In the genomic region with DNA sequence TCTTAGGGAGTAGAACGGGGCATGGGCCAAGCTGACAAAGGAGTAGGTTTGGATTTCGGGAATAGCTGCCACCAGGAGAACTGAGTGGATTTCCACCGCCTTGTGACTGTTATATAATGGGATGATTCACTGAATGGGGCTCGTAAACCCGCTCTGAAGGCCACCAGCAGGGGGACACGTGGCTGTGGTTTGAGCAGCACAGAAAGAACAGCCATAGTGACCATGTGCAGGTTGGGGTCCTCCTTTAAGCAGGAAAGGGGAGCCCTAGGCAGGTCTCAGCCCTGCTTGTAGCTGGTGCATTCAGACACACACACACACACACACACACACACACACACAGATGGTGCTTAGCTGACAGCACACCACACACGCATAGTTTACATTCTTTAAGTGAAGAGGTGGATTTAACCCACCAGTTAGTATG, we compare ENCODE assay signal across 1 cellular context.
TF ChIP-seq lines count a peak whose summit lies in the region.

No MANE protein-coding gene starts in this region.

TF ChIP-seq in GM23338, 12 proteins besides CTCF, POLR2A, EP300 and RAD21 (continued from another document):
- TF ChIP-seq, protein P1, sequence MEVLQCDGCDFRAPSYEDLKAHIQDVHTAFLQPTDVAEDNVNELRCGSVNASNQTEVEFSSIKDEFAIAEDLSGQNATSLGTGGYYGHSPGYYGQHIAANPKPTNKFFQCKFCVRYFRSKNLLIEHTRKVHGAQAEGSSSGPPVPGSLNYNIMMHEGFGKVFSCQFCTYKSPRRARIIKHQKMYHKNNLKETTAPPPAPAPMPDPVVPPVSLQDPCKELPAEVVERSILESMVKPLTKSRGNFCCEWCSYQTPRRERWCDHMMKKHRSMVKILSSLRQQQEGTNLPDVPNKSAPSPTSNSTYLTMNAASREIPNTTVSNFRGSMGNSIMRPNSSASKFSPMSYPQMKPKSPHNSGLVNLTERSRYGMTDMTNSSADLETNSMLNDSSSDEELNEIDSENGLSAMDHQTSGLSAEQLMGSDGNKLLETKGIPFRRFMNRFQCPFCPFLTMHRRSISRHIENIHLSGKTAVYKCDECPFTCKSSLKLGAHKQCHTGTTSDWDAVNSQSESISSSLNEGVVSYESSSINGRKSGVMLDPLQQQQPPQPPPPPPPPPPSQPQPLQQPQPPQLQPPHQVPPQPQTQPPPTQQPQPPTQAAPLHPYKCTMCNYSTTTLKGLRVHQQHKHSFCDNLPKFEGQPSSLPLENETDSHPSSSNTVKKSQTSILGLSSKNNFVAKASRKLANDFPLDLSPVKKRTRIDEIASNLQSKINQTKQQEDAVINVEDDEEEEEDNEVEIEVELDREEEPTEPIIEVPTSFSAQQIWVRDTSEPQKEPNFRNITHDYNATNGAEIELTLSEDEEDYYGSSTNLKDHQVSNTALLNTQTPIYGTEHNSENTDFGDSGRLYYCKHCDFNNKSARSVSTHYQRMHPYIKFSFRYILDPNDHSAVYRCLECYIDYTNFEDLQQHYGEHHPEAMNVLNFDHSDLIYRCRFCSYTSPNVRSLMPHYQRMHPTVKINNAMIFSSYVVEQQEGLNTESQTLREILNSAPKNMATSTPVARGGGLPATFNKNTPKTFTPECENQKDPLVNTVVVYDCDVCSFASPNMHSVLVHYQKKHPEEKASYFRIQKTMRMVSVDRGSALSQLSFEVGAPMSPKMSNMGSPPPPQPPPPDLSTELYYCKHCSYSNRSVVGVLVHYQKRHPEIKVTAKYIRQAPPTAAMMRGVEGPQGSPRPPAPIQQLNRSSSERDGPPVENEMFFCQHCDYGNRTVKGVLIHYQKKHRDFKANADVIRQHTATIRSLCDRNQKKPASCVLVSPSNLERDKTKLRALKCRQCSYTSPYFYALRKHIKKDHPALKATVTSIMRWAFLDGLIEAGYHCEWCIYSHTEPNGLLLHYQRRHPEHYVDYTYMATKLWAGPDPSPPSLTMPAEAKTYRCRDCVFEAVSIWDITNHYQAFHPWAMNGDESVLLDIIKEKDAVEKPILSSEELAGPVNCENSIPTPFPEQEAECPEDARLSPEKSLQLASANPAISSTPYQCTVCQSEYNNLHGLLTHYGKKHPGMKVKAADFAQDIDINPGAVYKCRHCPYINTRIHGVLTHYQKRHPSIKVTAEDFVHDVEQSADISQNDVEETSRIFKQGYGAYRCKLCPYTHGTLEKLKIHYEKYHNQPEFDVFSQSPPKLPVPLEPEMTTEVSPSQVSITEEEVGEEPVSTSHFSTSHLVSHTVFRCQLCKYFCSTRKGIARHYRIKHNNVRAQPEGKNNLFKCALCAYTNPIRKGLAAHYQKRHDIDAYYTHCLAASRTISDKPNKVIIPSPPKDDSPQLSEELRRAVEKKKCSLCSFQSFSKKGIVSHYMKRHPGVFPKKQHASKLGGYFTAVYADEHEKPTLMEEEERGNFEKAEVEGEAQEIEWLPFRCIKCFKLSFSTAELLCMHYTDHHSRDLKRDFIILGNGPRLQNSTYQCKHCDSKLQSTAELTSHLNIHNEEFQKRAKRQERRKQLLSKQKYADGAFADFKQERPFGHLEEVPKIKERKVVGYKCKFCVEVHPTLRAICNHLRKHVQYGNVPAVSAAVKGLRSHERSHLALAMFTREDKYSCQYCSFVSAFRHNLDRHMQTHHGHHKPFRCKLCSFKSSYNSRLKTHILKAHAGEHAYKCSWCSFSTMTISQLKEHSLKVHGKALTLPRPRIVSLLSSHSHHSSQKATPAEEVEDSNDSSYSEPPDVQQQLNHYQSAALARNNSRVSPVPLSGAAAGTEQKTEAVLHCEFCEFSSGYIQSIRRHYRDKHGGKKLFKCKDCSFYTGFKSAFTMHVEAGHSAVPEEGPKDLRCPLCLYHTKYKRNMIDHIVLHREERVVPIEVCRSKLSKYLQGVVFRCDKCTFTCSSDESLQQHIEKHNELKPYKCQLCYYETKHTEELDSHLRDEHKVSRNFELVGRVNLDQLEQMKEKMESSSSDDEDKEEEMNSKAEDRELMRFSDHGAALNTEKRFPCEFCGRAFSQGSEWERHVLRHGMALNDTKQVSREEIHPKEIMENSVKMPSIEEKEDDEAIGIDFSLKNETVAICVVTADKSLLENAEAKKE (CRISPR knock-in tag; IDR thresholded peaks at IDR 0.05) = no peak
- TF ChIP-seq, protein P2, sequence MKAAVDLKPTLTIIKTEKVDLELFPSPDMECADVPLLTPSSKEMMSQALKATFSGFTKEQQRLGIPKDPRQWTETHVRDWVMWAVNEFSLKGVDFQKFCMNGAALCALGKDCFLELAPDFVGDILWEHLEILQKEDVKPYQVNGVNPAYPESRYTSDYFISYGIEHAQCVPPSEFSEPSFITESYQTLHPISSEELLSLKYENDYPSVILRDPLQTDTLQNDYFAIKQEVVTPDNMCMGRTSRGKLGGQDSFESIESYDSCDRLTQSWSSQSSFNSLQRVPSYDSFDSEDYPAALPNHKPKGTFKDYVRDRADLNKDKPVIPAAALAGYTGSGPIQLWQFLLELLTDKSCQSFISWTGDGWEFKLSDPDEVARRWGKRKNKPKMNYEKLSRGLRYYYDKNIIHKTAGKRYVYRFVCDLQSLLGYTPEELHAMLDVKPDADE (IDR thresholded peaks at IDR 0.05) = no peak
- TF ChIP-seq EZH2phosphoT487 (IDR thresholded peaks at IDR 0.05; ENCODE audit: unreplicated experiment) (no peak), ZNF114 (CRISPR knock-in tag; IDR thresholded peaks at IDR 0.05) (no peak)
